9 cellular contexts compared by ENCODE assay signal in genomic region chr10:113788604-113789083, GRCh38. TPM values are rescaled to one million over a fixed set of nuclear protein-coding genes. Genes with fewer than 3 reads are reported as not detected.
DNase-seq lines count a peak whose midpoint lies in the region; ATAC-seq lines count a peak whose summit lies in the region.
"Had no signal": no experiment of that assay in that cellular context is flagged by ENCODE, and none has a peak within 500 bp of the region (broad histone marks: within the 10 kb centered on the region; RNA-seq: fewer than 3 reads in every experiment).

No MANE protein-coding gene starts in this region.

- intact Hi-C loops in activated T-helper 1 cell treated with anti-CD3 and anti-CD28 coated beads, Interleukin-12 subunit alpha, Interleukin-12 subunit beta, Interleukin-2, Interleukin-4 antibody, amounts not matched to agents 30 ng/mL and 10 ng/mL and 1 ng/mL, durations not matched to agents 14 hours and 24 hours and 36 hours (cut with micrococcal nuclease) = no loop called here

- no peaks in the 10 kb centered on the region for H3K4me1 Mint-ChIP-seq in activated T-helper 1 cell treated with anti-CD3 and anti-CD28 coated beads, Interleukin-12 subunit alpha, Interleukin-12 subunit beta, Interleukin-2, Interleukin-4 antibody, amounts not matched to agents 30 ng/mL and 10 ng/mL and 1 ng/mL, durations not matched to agents 14 hours and 24 hours and 36 hours (ENCODE audit: low read depth)

- peak; percentile 85 for ATAC-seq in GM19372 (IDR thresholded peaks at IDR 0.05; ENCODE audit: low read depth, unreplicated experiment)
- ATAC-seq in HG03354 (IDR thresholded peaks at IDR 0.05; ENCODE audit: poor library complexity, severe bottlenecking, unreplicated experiment) = peak; percentile 83
- no peak for ATAC-seq in stimulated activated naive CD8-positive, alpha-beta T cell treated with anti-CD3 and anti-CD28 coated beads, Interleukin-15, Interleukin-2, amounts not matched to agents 100 U/mL and 50 U/mL, for 24 hours

- DNase-seq in AG08395 (ENCODE audit: low spot score) = peak; percentile 91
- DNase-seq in lung microvascular endothelial cell (ENCODE audit: low read depth in 2 of 2) = peak; percentile 62 to 72
- DNase-seq in stimulated activated naive CD8-positive, alpha-beta T cell treated with anti-CD3 and anti-CD28 coated beads, Interleukin-15, Interleukin-2, amounts not matched to agents 100 U/mL and 50 U/mL, for 24 hours = no peak
- DNase-seq in stimulated activated CD4-positive, alpha-beta T cell treated with anti-CD3 and anti-CD28 coated beads, Interleukin-4, amount 100 ng/mL, for 24 hours = no peak
- no peak for DNase-seq in activated T-helper 1 cell treated with anti-CD3 and anti-CD28 coated beads, Interleukin-12 subunit alpha, Interleukin-12 subunit beta, Interleukin-2, Interleukin-4 antibody, amounts not matched to agents 30 ng/mL and 10 ng/mL and 1 ng/mL, durations not matched to agents 14 hours and 24 hours and 36 hours (ENCODE audit: low spot score)

- H3K4me3 Mint-ChIP-seq in activated T-helper 1 cell treated with anti-CD3 and anti-CD28 coated beads, Interleukin-12 subunit alpha, Interleukin-12 subunit beta, Interleukin-2, Interleukin-4 antibody, amounts not matched to agents 30 ng/mL and 10 ng/mL and 1 ng/mL, durations not matched to agents 14 hours and 24 hours and 36 hours = no peak overlapping the region

- no peaks in the 10 kb centered on the region for H3K36me3 Mint-ChIP-seq in activated T-helper 1 cell treated with anti-CD3 and anti-CD28 coated beads, Interleukin-12 subunit alpha, Interleukin-12 subunit beta, Interleukin-2, Interleukin-4 antibody, amounts not matched to agents 30 ng/mL and 10 ng/mL and 1 ng/mL, durations not matched to agents 14 hours and 24 hours and 36 hours (ENCODE audit: low read depth)
- H3K36me3 Mint-ChIP-seq: activated naive CD4-positive, alpha-beta T cell treated with anti-CD3 and anti-CD28 coated beads, Interleukin-2, amount 50 U/mL, for 72 hours had no signal

- no peak overlapping the region for H3K27ac Mint-ChIP-seq in activated T-helper 1 cell treated with anti-CD3 and anti-CD28 coated beads, Interleukin-12 subunit alpha, Interleukin-12 subunit beta, Interleukin-2, Interleukin-4 antibody, amounts not matched to agents 30 ng/mL and 10 ng/mL and 1 ng/mL, durations not matched to agents 14 hours and 24 hours and 36 hours
- H3K27ac Mint-ChIP-seq: activated naive CD4-positive, alpha-beta T cell treated with anti-CD3 and anti-CD28 coated beads, Interleukin-2, amount 50 U/mL, for 72 hours had no signal

- no peaks in the 10 kb centered on the region for H3K9me3 Mint-ChIP-seq in activated T-helper 1 cell treated with anti-CD3 and anti-CD28 coated beads, Interleukin-12 subunit alpha, Interleukin-12 subunit beta, Interleukin-2, Interleukin-4 antibody, amounts not matched to agents 30 ng/mL and 10 ng/mL and 1 ng/mL, durations not matched to agents 14 hours and 24 hours and 36 hours
- H3K9me3 Mint-ChIP-seq: activated naive CD4-positive, alpha-beta T cell treated with anti-CD3 and anti-CD28 coated beads, Interleukin-2, amount 50 U/mL, for 72 hours had no signal

- peak overlapping the region; percentile 73 for H3K27ac ChIP-seq in angular gyrus (ENCODE audit: low read depth, low read length)

- H3K27me3 Mint-ChIP-seq in activated T-helper 1 cell treated with anti-CD3 and anti-CD28 coated beads, Interleukin-12 subunit alpha, Interleukin-12 subunit beta, Interleukin-2, Interleukin-4 antibody, amounts not matched to agents 30 ng/mL and 10 ng/mL and 1 ng/mL, durations not matched to agents 14 hours and 24 hours and 36 hours (ENCODE audit: insufficient read depth) = peaks cover 17% of the 10 kb centered on the region

RNA-seq across cellular contexts. Expression of gene PLEKHS1, which starts 37.2 kb away (rescaled TPM):
- total RNA-seq in lung microvascular endothelial cell = not detected in 2 replicates
- total RNA-seq in activated T-helper 1 cell treated with anti-CD3 and anti-CD28 coated beads, Interleukin-12 subunit alpha, Interleukin-12 subunit beta, Interleukin-2, Interleukin-4 antibody, amounts not matched to agents 30 ng/mL and 10 ng/mL and 1 ng/mL, durations not matched to agents 14 hours and 24 hours and 36 hours = 0.05 and 0.07 TPM in 2 replicates
- total RNA-seq: activated naive CD4-positive, alpha-beta T cell treated with anti-CD3 and anti-CD28 coated beads, Interleukin-2, amount 50 U/mL, for 72 hours had no signal

Comparison
In these comparisons a context has a peak if more than half of its experiments do, and no peak if none do; other contexts are left out.
1. DNase-seq: peak in AG08395 (single experiment) and lung microvascular endothelial cell (2 of 2); none in stimulated activated naive CD8-positive, alpha-beta T cell treated with anti-CD3 and anti-CD28 coated beads, Interleukin-15, Interleukin-2, amounts not matched to agents 100 U/mL and 50 U/mL, for 24 hours (single experiment), stimulated activated CD4-positive, alpha-beta T cell treated with anti-CD3 and anti-CD28 coated beads, Interleukin-4, amount 100 ng/mL, for 24 hours (single experiment) and activated T-helper 1 cell treated with anti-CD3 and anti-CD28 coated beads, Interleukin-12 subunit alpha, Interleukin-12 subunit beta, Interleukin-2, Interleukin-4 antibody, amounts not matched to agents 30 ng/mL and 10 ng/mL and 1 ng/mL, durations not matched to agents 14 hours and 24 hours and 36 hours (single experiment).